In genomic region chr3:186854954-186855353, GRCh38 we compare ENCODE assay signal across 17 cellular contexts. TPM values are rescaled to one million over a fixed set of nuclear protein-coding genes. Genes with fewer than 3 reads are reported as not detected.
DNase-seq lines count a peak whose midpoint lies in the region; ATAC-seq and TF ChIP-seq lines count a peak whose summit lies in the region.
"Had no signal": no experiment of that assay in that cellular context is flagged by ENCODE, and none has a peak within 500 bp of the region (broad histone marks: within the 10 kb centered on the region; RNA-seq: fewer than 3 reads in every experiment).

No MANE protein-coding gene starts in this region.

- no peak for TF ChIP-seq POLR2A in esophagus muscularis mucosa (IDR thresholded peaks at IDR 0.05; ENCODE audit: low read depth)

- H3K9me3 ChIP-seq in esophagus muscularis mucosa: peaks cover 0 to 10% (median 3%) of the 10 kb centered on the region in 4 donors

- ATAC-seq in activated naive CD8-positive, alpha-beta T cell treated with anti-CD3 and anti-CD28 coated beads, Interleukin-2, amount 50 U/mL, for 24 hours: no peak
- ATAC-seq in left lobe of liver: peak; percentile 31

- no peaks in the 10 kb centered on the region for H3K27me3 Mint-ChIP-seq in activated naive CD8-positive, alpha-beta T cell
- H3K27me3 Mint-ChIP-seq in activated naive CD8-positive, alpha-beta T cell treated with anti-CD3 and anti-CD28 coated beads, Interleukin-2, amount 50 U/mL, for 24 hours: no peaks in the 10 kb centered on the region
- H3K27me3 Mint-ChIP-seq: CD4-positive, alpha-beta memory T cell had no signal

- peaks cover 3% of the 10 kb centered on the region for H3K36me3 Mint-ChIP-seq in activated naive CD8-positive, alpha-beta T cell
- H3K36me3 Mint-ChIP-seq in activated naive CD8-positive, alpha-beta T cell treated with anti-CD3 and anti-CD28 coated beads, Interleukin-2, amount 50 U/mL, for 24 hours (ENCODE audit: low read depth): peaks cover 5% of the 10 kb centered on the region
- H3K36me3 Mint-ChIP-seq: CD4-positive, alpha-beta memory T cell had no signal

- TF ChIP-seq CTCF in esophagus muscularis mucosa (IDR thresholded peaks at IDR 0.05): no peak

- H3K4me1 Mint-ChIP-seq in activated naive CD8-positive, alpha-beta T cell (ENCODE audit: low read depth): peaks cover 14% of the 10 kb centered on the region
- peaks cover 12% of the 10 kb centered on the region for H3K4me1 Mint-ChIP-seq in activated naive CD8-positive, alpha-beta T cell treated with anti-CD3 and anti-CD28 coated beads, Interleukin-2, amount 50 U/mL, for 24 hours

- no peaks in the 10 kb centered on the region for H3K36me3 ChIP-seq in esophagus muscularis mucosa

- H3K27ac Mint-ChIP-seq in activated naive CD8-positive, alpha-beta T cell: peak overlapping the region; percentile 16
- H3K27ac Mint-ChIP-seq in activated naive CD8-positive, alpha-beta T cell treated with anti-CD3 and anti-CD28 coated beads, Interleukin-2, amount 50 U/mL, for 24 hours: no peak overlapping the region

- H3K4me1 ChIP-seq in esophagus muscularis mucosa: no peaks in the 10 kb centered on the region

- intact Hi-C loops in esophagus muscularis mucosa (cut with DNase I): loop anchor here (5.0 kb wide), 1 partner anchor 307 kb away; no protein-coding TSS in a partner anchor

- no peak overlapping the region for H3K4me3 ChIP-seq in esophagus muscularis mucosa
- H3K4me3 ChIP-seq: GM23248 had no signal

- no peak overlapping the region for H3K27ac ChIP-seq in esophagus muscularis mucosa (replicated peaks in 1 of 4)
- H3K27ac ChIP-seq: GM23248 had no signal

- H3K4me3 Mint-ChIP-seq in activated naive CD8-positive, alpha-beta T cell: no peak overlapping the region
- no peak overlapping the region for H3K4me3 Mint-ChIP-seq in activated naive CD8-positive, alpha-beta T cell treated with anti-CD3 and anti-CD28 coated beads, Interleukin-2, amount 50 U/mL, for 24 hours
- H3K4me3 Mint-ChIP-seq: CD4-positive, alpha-beta memory T cell had no signal

- H3K27me3 ChIP-seq in esophagus muscularis mucosa: no peaks in the 10 kb centered on the region

- H3K9me3 Mint-ChIP-seq in activated naive CD8-positive, alpha-beta T cell (ENCODE audit: low read depth): peaks cover 3% of the 10 kb centered on the region
- H3K9me3 Mint-ChIP-seq in activated naive CD8-positive, alpha-beta T cell treated with anti-CD3 and anti-CD28 coated beads, Interleukin-2, amount 50 U/mL, for 24 hours: peaks cover 9% of the 10 kb centered on the region

- no peak for TF ChIP-seq EP300 in esophagus muscularis mucosa (IDR thresholded peaks at IDR 0.05)

- WGBS in esophagus muscularis mucosa: 0% methylated on average over 1 of the region's 1 CpG

- no peak for DNase-seq in activated naive CD8-positive, alpha-beta T cell treated with anti-CD3 and anti-CD28 coated beads, Interleukin-2, amount 50 U/mL, for 24 hours
- DNase-seq in esophagus muscularis mucosa (ENCODE audit: extremely low spot score) (peak; percentile 70), left lobe of liver (ENCODE audit: low spot score) (no peak), GM19240 (ENCODE audit: insufficient read length, low spot score) (no peak), DMS153 treated with DMSO at 0.1 percent for 48 hours (lab: John Stamatoyannopoulos, UW; ENCODE audit: unreplicated experiment) (no peak)
- DNase-seq: C1 segment of cervical spinal cord; Calu3; CD4-positive, alpha-beta memory T cell; COR-L47; DND-41; GM23248; H7; HCEC 1CT had no signal

RNA-seq across cellular contexts. Expression of gene ADIPOQ, which starts 12.4 kb away (rescaled TPM):
- under 1 TPM; 0.17 to 0.84 (median 0.49) TPM for total RNA-seq in esophagus muscularis mucosa
- not detected for total RNA-seq in left lobe of liver
- total RNA-seq: A172; A673; Calu3; CD4-positive, alpha-beta memory T cell; GM23248; H1; H7 had no signal

RNA-seq across cellular contexts. Expression of gene RFC4, which starts 48.7 kb away (rescaled TPM):
- total RNA-seq in esophagus muscularis mucosa (10 to 100 TPM; 12.1 to 12.9 (median 12.5) TPM), left lobe of liver (7.1 TPM)
